ENCODE assay signal across 15 cellular contexts in genomic region chr21:37658121-37658993, GRCh38.
A peak's percentile ranks its signal among the peaks of the same experiment; 100 is the strongest.
DNase-seq lines count a peak whose midpoint lies in the region; ATAC-seq and TF ChIP-seq lines count a peak whose summit lies in the region.
"Had no signal": no experiment of that assay in that cellular context is flagged by ENCODE, and none has a peak within 500 bp of the region (broad histone marks: within the 10 kb centered on the region; RNA-seq: fewer than 3 reads in every experiment).

No MANE protein-coding gene starts in this region.

- H3K79me2 ChIP-seq in mesendoderm (ENCODE audit: control insufficient read depth, insufficient read depth, low read length) = no peaks in the 10 kb centered on the region

- no CpG with 5 or more reads among the region's 11 CpGs for WGBS in mesendoderm (ENCODE audit: extremely low coverage, insufficient coverage, low lambda C conversion rate)
- 13 to 15% (median 13%) methylated on average over 11 of the region's 11 CpGs for WGBS in ovary, 3 donors

- no peaks in the 10 kb centered on the region for H3K79me1 ChIP-seq in mesendoderm (ENCODE audit: low read length)

- in situ Hi-C loops in Panc1 (cut with HindIII; ENCODE audit: low pct_unique_long_range_greater_than_20kb, low sequenced_read_pairs) = no loop called here

- peaks cover 4% of the 10 kb centered on the region for H3K9me3 Mint-ChIP-seq in chondrocyte (ENCODE audit: low read depth)
- H3K9me3 Mint-ChIP-seq: activated T-cell treated with anti-CD3 and anti-CD28 coated beads, Interleukin-2, amount 50 U/mL, for 72 hours had no signal

- H3K4me2 ChIP-seq in mesendoderm (ENCODE audit: low read length) = no peak overlapping the region

- TF ChIP-seq CTCF in Panc1 (IDR thresholded peaks at IDR 0.05) (no peak), chondrocyte (IDR thresholded peaks at IDR 0.05) (no peak), ovary (IDR thresholded peaks at IDR 0.05) (no peak)

- no peak for TF ChIP-seq POLR2A in ovary (IDR thresholded peaks at IDR 0.05)

- no peaks in the 10 kb centered on the region for H3K27me3 Mint-ChIP-seq in chondrocyte (ENCODE audit: low read depth)

- no peak overlapping the region for H4K8ac ChIP-seq in mesendoderm (ENCODE audit: low read depth, low read length)

- no peak overlapping the region for H2BK15ac ChIP-seq in mesendoderm (replicated peaks; ENCODE audit: low read depth)

- H3K4me3 Mint-ChIP-seq in chondrocyte (ENCODE audit: unreplicated experiment) = no peak overlapping the region
- H3K4me3 Mint-ChIP-seq: activated T-cell treated with anti-CD3 and anti-CD28 coated beads, Interleukin-2, amount 50 U/mL, for 72 hours; CD14-positive monocyte had no signal

- H3K56ac ChIP-seq in mesendoderm (ENCODE audit: low read length) = peak overlapping the region; percentile 7

- TF ChIP-seq EP300 in ovary (IDR thresholded peaks at IDR 0.05) = no peak

- H3K36me3 ChIP-seq in Panc1 (ENCODE audit: control insufficient read depth, insufficient read depth, low read length) (no peaks in the 10 kb centered on the region), mesendoderm (ENCODE audit: control insufficient read depth, insufficient read depth, low read length) (no peaks in the 10 kb centered on the region), ovary (no peaks in the 10 kb centered on the region)

- H2AK5ac ChIP-seq in mesendoderm (ENCODE audit: low read length) = no peak overlapping the region

- BruUV-seq in Panc1 (replicated peaks; lab: Mats Ljungman, UMichigan) = no TSS peak

- POLR2A ChIA-PET in Panc1 (lab: Charles Lee) = no interaction called here

- H3K4me1 ChIP-seq in Panc1 (ENCODE audit: control insufficient read depth, insufficient read depth, low read length) = peaks cover 8% of the 10 kb centered on the region
- H3K4me1 ChIP-seq in mesendoderm (ENCODE audit: control insufficient read depth, low read depth, low read length) = no peaks in the 10 kb centered on the region
- H3K4me1 ChIP-seq in ovary (ENCODE audit: insufficient read depth) = peaks cover 7% of the 10 kb centered on the region

- ATAC-seq in Panc1 (0 out of 2 replicates have a peak, but pooled peaks have one; percentile 60), GM21526 (IDR thresholded peaks at IDR 0.05; ENCODE audit: low FRiP score, unreplicated experiment) (no peak)
- ATAC-seq: activated T-cell treated with anti-CD3 and anti-CD28 coated beads, Interleukin-2, amount 50 U/mL, for 72 hours had no signal

- H3K4me3 ChIP-seq in Panc1 (ENCODE audit: low read depth in 2 of 2, low read length in 2 of 2) = no peak overlapping the region
- no peak overlapping the region for H3K4me3 ChIP-seq in mesendoderm (ENCODE audit: low read length)
- H3K4me3 ChIP-seq in ovary = no peak overlapping the region

- no peak overlapping the region for H3K18ac ChIP-seq in mesendoderm (ENCODE audit: low read length)

- no peak overlapping the region for H3K23ac ChIP-seq in mesendoderm (ENCODE audit: low read length)

- no peaks in the 10 kb centered on the region for H3K9me3 ChIP-seq in Panc1 (ENCODE audit: control insufficient read depth, insufficient read depth, low read depth, low read length)
- H3K9me3 ChIP-seq in ovary = no peaks in the 10 kb centered on the region

- H3K27ac ChIP-seq in Panc1 (ENCODE audit: low read length) (peak overlapping the region; percentile 39; the same call in 1 of the 2 replicates), mesendoderm (ENCODE audit: low read depth, low read length) (no peak overlapping the region), temporal lobe (ENCODE audit: low read depth, low read length) (peak overlapping the region; percentile 77), ovary (no peak overlapping the region)

- H3K27me3 ChIP-seq in Panc1 (ENCODE audit: control insufficient read depth, insufficient read depth, low read length) (no peaks in the 10 kb centered on the region), mesendoderm (ENCODE audit: insufficient read depth, low read length, poor library complexity) (no peaks in the 10 kb centered on the region), ovary (no peaks in the 10 kb centered on the region)

- H3K4ac ChIP-seq in mesendoderm (ENCODE audit: low read depth, low read length) = no peak overlapping the region

- no peak overlapping the region for H2BK5ac ChIP-seq in mesendoderm (ENCODE audit: low read length)

- peaks cover 24% of the 10 kb centered on the region for H3K4me1 Mint-ChIP-seq in chondrocyte (ENCODE audit: low read depth)
- H3K4me1 Mint-ChIP-seq: CD14-positive monocyte had no signal

- no peak overlapping the region for H4K5ac ChIP-seq in mesendoderm (ENCODE audit: low read length)

- intact Hi-C loops in Panc1 (cut with micrococcal nuclease; ENCODE audit: unreplicated experiment) = no loop called here
- intact Hi-C loops in ovary (cut with DNase I) = no loop called here

- CTCF ChIA-PET in Panc1 (lab: Charles Lee) = no interaction called here

- no peak overlapping the region for H2BK120ac ChIP-seq in mesendoderm (ENCODE audit: low read depth, low read length)

- DNase-seq in Panc1 (ENCODE audit: low read depth, low spot score) (no peak), chondrocyte (ENCODE audit: low spot score) (no peak), mesendoderm (no peak), ovary (no peak)
- DNase-seq in stimulated activated CD4-positive, alpha-beta T cell treated with anti-CD3 and anti-CD28 coated beads, Interleukin-4, amount 100 ng/mL, for 1 hour = no peak
- DNase-seq in activated CD8-positive, alpha-beta memory T cell treated with anti-CD3 and anti-CD28 coated beads, Interleukin-2, amount 50 U/mL, for 4 hours = no peak
- DNase-seq: activated CD4-positive, alpha-beta T cell treated with anti-CD3 and anti-CD28 coated beads, Interleukin-2, amount 50 U/mL, for 4 hours; activated T-cell treated with anti-CD3 and anti-CD28 coated beads, Interleukin-2, amount 50 U/mL, for 72 hours; NCI-H1092 treated with DMSO at 0.1 percent for 48 hours; NCI-H2171 treated with DMSO at 0.1 percent for 48 hours; SHP77 treated with DMSO at 0.1 percent for 48 hours; stimulated activated naive CD4-positive, alpha-beta T cell treated with Interleukin-2 at 50 U/mL for 16 hours had no signal

- peak overlapping the region; percentile 97 for H3K27ac Mint-ChIP-seq in chondrocyte (ENCODE audit: unreplicated experiment)
- H3K27ac Mint-ChIP-seq: activated T-cell treated with anti-CD3 and anti-CD28 coated beads, Interleukin-2, amount 50 U/mL, for 72 hours; CD14-positive monocyte had no signal

- H3K36me3 Mint-ChIP-seq in chondrocyte (ENCODE audit: low read depth) = no peaks in the 10 kb centered on the region
- H3K36me3 Mint-ChIP-seq: CD14-positive monocyte had no signal

- no peak overlapping the region for H3K9ac ChIP-seq in mesendoderm (ENCODE audit: low read length)

Comparison
In these comparisons a context has a peak if more than half of its experiments do, and no peak if none do; other contexts are left out.
1. H3K27ac ChIP-seq: peak in Panc1 (single experiment) and temporal lobe (single experiment); none in mesendoderm (single experiment) and ovary (0 of 2).